ENCODE assay signal across 2 cellular contexts in genomic region chr4:82437285-82438005, GRCh38.
TF ChIP-seq lines count a peak whose summit lies in the region.

No MANE protein-coding gene starts in this region.

TF ChIP-seq in HEK293T, 16 proteins besides CTCF, POLR2A, EP300 and RAD21:
- no peak for TF ChIP-seq SP1 (IDR thresholded peaks at IDR 0.05)
- TF ChIP-seq PKNOX1 (IDR thresholded peaks at IDR 0.05) = no peak
- TF ChIP-seq BHLHE40 (IDR thresholded peaks at IDR 0.05; ENCODE audit: borderline replicate concordance) = no peak
- no peak for TF ChIP-seq ZNF384 (IDR thresholded peaks at IDR 0.05)
- no peak for TF ChIP-seq TARDBP (IDR thresholded peaks at IDR 0.05)
- no peak for TF ChIP-seq ELF4 (IDR thresholded peaks at IDR 0.05)
- no peak for TF ChIP-seq LEF1 (IDR thresholded peaks at IDR 0.05; ENCODE audit: borderline replicate concordance)
- TF ChIP-seq SUZ12 (IDR thresholded peaks at IDR 0.05) = no peak
- no peak for TF ChIP-seq CTBP1 (IDR thresholded peaks at IDR 0.05; ENCODE audit: borderline replicate concordance)
- TF ChIP-seq HDGF (IDR thresholded peaks at IDR 0.05; ENCODE audit: borderline replicate concordance) = no peak
- TF ChIP-seq NFRKB (IDR thresholded peaks at IDR 0.05) = no peak
- TF ChIP-seq FOXA1 (IDR thresholded peaks at IDR 0.05) = no peak
- TF ChIP-seq ARNT (IDR thresholded peaks at IDR 0.05) = no peak
- no peak for TF ChIP-seq FOXK2 (IDR thresholded peaks at IDR 0.05)
- no peak for TF ChIP-seq L3MBTL2 (conservative IDR thresholded peaks at IDR 0.05)
- no peak for TF ChIP-seq FOXM1 (IDR thresholded peaks at IDR 0.05; ENCODE audit: borderline replicate concordance)

TF ChIP-seq in GM12878, 131 proteins besides CTCF, POLR2A, EP300 and RAD21:
- TF ChIP-seq NKRF (conservative IDR thresholded peaks at IDR 0.05) (no peak), ZZZ3 (IDR thresholded peaks at IDR 0.05; ENCODE audit: control insufficient read depth, insufficient read length, low read depth) (no peak), E4F1 (IDR thresholded peaks at IDR 0.05; ENCODE audit: borderline replicate concordance, partially characterized antibody) (no peak), FOXM1 (IDR thresholded peaks at IDR 0.05; ENCODE audit: low read depth, low read length) (no peak), EZH2 (IDR thresholded peaks at IDR 0.05; ENCODE audit: borderline replicate concordance, control insufficient read depth, low read depth, low read length) (no peak), POLR2AphosphoS5 (IDR thresholded peaks at IDR 0.05; ENCODE audit: low read length) (no peak), POLR2AphosphoS2 (IDR thresholded peaks at IDR 0.05; ENCODE audit: low read depth, low read length) (no peak), TAF1 (IDR thresholded peaks at IDR 0.05; ENCODE audit: borderline replicate concordance, low read depth, low read length) (no peak), SREBF1 (IDR thresholded peaks at IDR 0.05; ENCODE audit: low read length) (no peak), PKNOX1 (IDR thresholded peaks at IDR 0.05) (no peak), NBN (IDR thresholded peaks at IDR 0.05) (no peak), ZNF24 (IDR thresholded peaks at IDR 0.05) (no peak), SIX5 (IDR thresholded peaks at IDR 0.05; ENCODE audit: low read depth, low read length, severe bottlenecking) (no peak), NRF1 (conservative IDR thresholded peaks at IDR 0.05; ENCODE audit: low read depth, low read length) (no peak), ZNF687 (IDR thresholded peaks at IDR 0.05) (no peak), ZBTB4 (CRISPR knock-in tag; IDR thresholded peaks at IDR 0.05) (no peak), ESRRA (IDR thresholded peaks at IDR 0.05; ENCODE audit: low read length) (no peak), BCL3 (IDR thresholded peaks at IDR 0.05; ENCODE audit: borderline replicate concordance, insufficient read depth, low read depth, low read length, poor library complexity, severe bottlenecking) (no peak), ZNF622 (IDR thresholded peaks at IDR 0.05) (no peak), ZBED1 (IDR thresholded peaks at IDR 0.05; ENCODE audit: borderline replicate concordance) (no peak)
